ENCODE assay signal across 8 cellular contexts in genomic region chr17:31495049-31495885, GRCh38.
DNase-seq lines count a peak whose midpoint lies in the region; ATAC-seq and TF ChIP-seq lines count a peak whose summit lies in the region.

No MANE protein-coding gene starts in this region.

- peak overlapping the region; percentile 66 for H3K27ac Mint-ChIP-seq in Calu3 (ENCODE audit: unreplicated experiment)
- H3K27ac Mint-ChIP-seq in activated T-helper 2 cell treated with anti-CD3 and anti-CD28 coated beads, Interferon-gamma antibody, Interleukin-2, Interleukin-4, amounts not matched to agents 10 μg/mL and 5 μg/mL and 100 μg/mL, durations not matched to agents 14 hours and 24 hours and 36 hours: peak overlapping the region; percentile 89

- TF ChIP-seq CTCF in Calu3 (IDR thresholded peaks at IDR 0.05; ENCODE audit: unreplicated experiment) (no peak), GM10248 (IDR thresholded peaks at IDR 0.05; ENCODE audit: control extremely low read depth, extremely low read depth, low read depth, missing control alignments) (no peak)

- DNase-seq in Calu3 (peak; percentile 60), NCI-H1105 (lab: John Stamatoyannopoulos, UW) (peak; percentile 33), myocyte (ENCODE audit: low read depth) (peak; percentile 57), GM10248 (ENCODE audit: extremely low spot score) (no peak), OCI-M2 (lab: John Stamatoyannopoulos, UW; ENCODE audit: unreplicated experiment) (no peak), SKM-1 treated with dmso at 0.1 percent for 144 hours (lab: John Stamatoyannopoulos, UW; ENCODE audit: unreplicated experiment) (no peak)
- DNase-seq in activated T-helper 2 cell treated with anti-CD3 and anti-CD28 coated beads, Interferon-gamma antibody, Interleukin-2, Interleukin-4, amounts not matched to agents 10 μg/mL and 5 μg/mL and 100 μg/mL, durations not matched to agents 14 hours and 24 hours and 36 hours (ENCODE audit: low spot score): no peak

- H3K4me3 Mint-ChIP-seq in Calu3 (ENCODE audit: low read depth, unreplicated experiment): no peak overlapping the region
- H3K4me3 Mint-ChIP-seq in activated T-helper 2 cell treated with anti-CD3 and anti-CD28 coated beads, Interferon-gamma antibody, Interleukin-2, Interleukin-4, amounts not matched to agents 10 μg/mL and 5 μg/mL and 100 μg/mL, durations not matched to agents 14 hours and 24 hours and 36 hours (ENCODE audit: low read depth): no peak overlapping the region

- no peak for ATAC-seq in HG02588 (IDR thresholded peaks at IDR 0.05; ENCODE audit: unreplicated experiment)

- BruUV-seq in Calu3 (replicated peaks; lab: Mats Ljungman, UMichigan): no TSS peak

- H3K36me3 Mint-ChIP-seq in Calu3 (ENCODE audit: insufficient read depth, unreplicated experiment): no peaks in the 10 kb centered on the region
- H3K36me3 Mint-ChIP-seq in activated T-helper 2 cell treated with anti-CD3 and anti-CD28 coated beads, Interferon-gamma antibody, Interleukin-2, Interleukin-4, amounts not matched to agents 10 μg/mL and 5 μg/mL and 100 μg/mL, durations not matched to agents 14 hours and 24 hours and 36 hours (ENCODE audit: low read depth): peaks cover 9% of the 10 kb centered on the region

- POLR2A ChIA-PET in GM10248 (lab: Yijun Ruan, JAX): no interaction called here

- no peaks in the 10 kb centered on the region for H3K9me3 Mint-ChIP-seq in Calu3 (ENCODE audit: low read depth, unreplicated experiment)
- no peaks in the 10 kb centered on the region for H3K9me3 Mint-ChIP-seq in activated T-helper 2 cell treated with anti-CD3 and anti-CD28 coated beads, Interferon-gamma antibody, Interleukin-2, Interleukin-4, amounts not matched to agents 10 μg/mL and 5 μg/mL and 100 μg/mL, durations not matched to agents 14 hours and 24 hours and 36 hours

- intact Hi-C loops in Calu3 (cut with micrococcal nuclease; ENCODE audit: unreplicated experiment): no loop called here
- intact Hi-C loops in activated T-helper 2 cell treated with anti-CD3 and anti-CD28 coated beads, Interferon-gamma antibody, Interleukin-2, Interleukin-4, amounts not matched to agents 10 μg/mL and 5 μg/mL and 100 μg/mL, durations not matched to agents 14 hours and 24 hours and 36 hours (cut with micrococcal nuclease): no loop called here

- CTCF ChIA-PET in Calu3 (lab: Charles Lee): interaction anchor here (0.6 kb wide), 1 partner anchor 427 kb away, joined by 5 read pairs; no protein-coding TSS in a partner anchor
- CTCF ChIA-PET in GM10248 (lab: Yijun Ruan, JAX): interaction anchor here (1.1 to 1.3 kb wide), 2 partner anchors 13 to 14 kb away, joined by 3 read pairs; no protein-coding TSS in a partner anchor

- H3K27me3 Mint-ChIP-seq in Calu3 (ENCODE audit: unreplicated experiment): no peaks in the 10 kb centered on the region
- H3K27me3 Mint-ChIP-seq in activated T-helper 2 cell treated with anti-CD3 and anti-CD28 coated beads, Interferon-gamma antibody, Interleukin-2, Interleukin-4, amounts not matched to agents 10 μg/mL and 5 μg/mL and 100 μg/mL, durations not matched to agents 14 hours and 24 hours and 36 hours (ENCODE audit: low read depth): no peaks in the 10 kb centered on the region

- peaks cover 52% of the 10 kb centered on the region for H3K4me1 Mint-ChIP-seq in Calu3 (ENCODE audit: low read depth, unreplicated experiment)
- peaks cover 79% of the 10 kb centered on the region for H3K4me1 Mint-ChIP-seq in activated T-helper 2 cell treated with anti-CD3 and anti-CD28 coated beads, Interferon-gamma antibody, Interleukin-2, Interleukin-4, amounts not matched to agents 10 μg/mL and 5 μg/mL and 100 μg/mL, durations not matched to agents 14 hours and 24 hours and 36 hours (ENCODE audit: low read depth)

Comparison
In these comparisons a context has a peak if more than half of its experiments do, and no peak if none do; other contexts are left out.
1. DNase-seq: peak in Calu3 (single experiment), NCI-H1105 (single experiment) and myocyte (single experiment); none in activated T-helper 2 cell treated with anti-CD3 and anti-CD28 coated beads, Interferon-gamma antibody, Interleukin-2, Interleukin-4, amounts not matched to agents 10 μg/mL and 5 μg/mL and 100 μg/mL, durations not matched to agents 14 hours and 24 hours and 36 hours (single experiment), GM10248 (single experiment), OCI-M2 (single experiment) and SKM-1 treated with dmso at 0.1 percent for 144 hours (single experiment).